Comparison of ENCODE assay signal across 32 cellular contexts in genomic region chr9:120374817-120375216, GRCh38.
"Had no signal": no experiment of that assay in that cellular context is flagged by ENCODE, and none has a peak within 500 bp of the region (broad histone marks: within the 10 kb centered on the region; RNA-seq: fewer than 3 reads in every experiment).

No MANE protein-coding gene starts in this region.

- DNase-seq: naive B cell; naive thymus-derived CD8-positive, alpha-beta T cell; occipital lobe; ovary; posterior cingulate gyrus; psoas muscle; right cardiac atrium; right lobe of liver; spleen; stimulated activated CD4-positive, alpha-beta T cell treated with anti-CD3 and anti-CD28 coated beads, Interleukin-12 subunit alpha, Interleukin-12 subunit beta, amount 100 ng/mL, for 4 hours; stimulated activated CD4-positive, alpha-beta T cell treated with anti-CD3 and anti-CD28 coated beads, Interleukin-1b, Interleukin-23, amount 100 ng/mL, for 48 hours; stimulated activated CD4-positive, alpha-beta T cell treated with anti-CD3 and anti-CD28 coated beads, Interleukin-4, amount 100 ng/mL, for 1 hour; stimulated activated CD4-positive, alpha-beta T cell treated with anti-CD3 and anti-CD28 coated beads, Interleukin-4, amount 100 ng/mL, for 4 hours; stimulated activated CD8-positive, alpha-beta memory T cell treated with anti-CD3 and anti-CD28 coated beads, Interleukin-4, amount 100 ng/mL, for 48 hours; stimulated activated naive CD4-positive, alpha-beta T cell; stimulated activated naive CD8-positive, alpha-beta T cell treated with anti-CD3 and anti-CD28 coated beads, Interleukin-15, amount 100 ng/mL, for 72 hours; stimulated activated naive CD8-positive, alpha-beta T cell treated with anti-CD3 and anti-CD28 coated beads, Interleukin-15, Interleukin-2, amounts not matched to agents 100 U/mL and 50 U/mL, for 24 hours; substantia nigra; testis; transverse colon; upper lobe of right lung had no signal

- H3K36me3 ChIP-seq: neural progenitor cell, ovary, right lobe of liver, suprapubic skin, transverse colon, upper lobe of right lung, vagina had no signal

- H3K4me1 Mint-ChIP-seq: naive B cell; naive thymus-derived CD8-positive, alpha-beta T cell; nephron; neural progenitor cell; stimulated activated naive CD8-positive, alpha-beta T cell treated with anti-CD3 and anti-CD28 coated beads, Interleukin-15, amount 100 ng/mL, for 72 hours had no signal

- H3K27me3 ChIP-seq: neural progenitor cell, ovary, right lobe of liver, spleen, suprapubic skin, testis, tibial artery, transverse colon, upper lobe of right lung, vagina had no signal

- H3K4me3 ChIP-seq: neural progenitor cell, ovary, psoas muscle, right lobe of liver, skin epidermis, smooth muscle cell, spleen, suprapubic skin, testis, tibial artery, transverse colon, upper lobe of right lung, vagina had no signal

- H3K4me1 ChIP-seq: neural progenitor cell, parathyroid adenoma, psoas muscle, right lobe of liver, spleen, suprapubic skin, testis, tibial artery, transverse colon, upper lobe of right lung, vagina had no signal

- H3K36me3 Mint-ChIP-seq: type B pancreatic cell had no signal

- H3K27me3 Mint-ChIP-seq: naive B cell; stimulated activated memory B cell treated with anti-CD40 and anti-IgM and Interleukin-4, amounts not matched to agents 10 μg/mL and 1 μg/mL and 100 μg/mL, for 72 hours; stimulated activated naive CD8-positive, alpha-beta T cell treated with anti-CD3 and anti-CD28 coated beads, Interleukin-15, amount 100 ng/mL, for 72 hours had no signal

- H3K9me3 ChIP-seq: ovary, psoas muscle, right lobe of liver, testis, upper lobe of right lung, vagina had no signal

- H3K27ac Mint-ChIP-seq: naive B cell; nephron; neural progenitor cell; progenitor cell of endocrine pancreas; stimulated activated memory B cell treated with anti-CD40 and anti-IgM and Interleukin-4, amounts not matched to agents 10 μg/mL and 1 μg/mL and 100 μg/mL, for 72 hours; type B pancreatic cell had no signal

- H3K4me3 Mint-ChIP-seq: naive thymus-derived CD8-positive, alpha-beta T cell; nephron; neural progenitor cell; stimulated activated memory B cell treated with anti-CD40 and anti-IgM and Interleukin-4, amounts not matched to agents 10 μg/mL and 1 μg/mL and 100 μg/mL, for 72 hours; stimulated activated naive CD8-positive, alpha-beta T cell treated with anti-CD3 and anti-CD28 coated beads, Interleukin-15, amount 100 ng/mL, for 72 hours; type B pancreatic cell had no signal

- H3K27ac ChIP-seq: neural progenitor cell, ovary, parathyroid adenoma, psoas muscle, right lobe of liver, skin epidermis, spleen, suprapubic skin, testis, tibial artery, transverse colon, upper lobe of right lung, vagina had no signal
